ENCODE assay signal across 12 cellular contexts in genomic region chr16:87959391-87959968, GRCh38. TPM values are rescaled to one million over a fixed set of nuclear protein-coding genes. Genes with fewer than 3 reads are reported as not detected.
A peak's percentile ranks its signal among the peaks of the same experiment; 100 is the strongest.
DNase-seq lines count a peak whose midpoint lies in the region; ATAC-seq, FAIRE-seq and TF ChIP-seq lines count a peak whose summit lies in the region.
"Had no signal": no experiment of that assay in that cellular context is flagged by ENCODE, and none has a peak within 500 bp of the region (broad histone marks: within the 10 kb centered on the region; RNA-seq: fewer than 3 reads in every experiment).

No MANE protein-coding gene starts in this region.

- peaks cover 32% of the 10 kb centered on the region for H3K36me3 Mint-ChIP-seq in activated CD8-positive, alpha-beta T cell treated with anti-CD3 and anti-CD28 coated beads for 36 hours (ENCODE audit: low read depth)

- no peaks in the 10 kb centered on the region for H3K9me3 ChIP-seq in HepG2 (ENCODE audit: low read length)

- intact Hi-C loops in cardiac septum (cut with DNase I) (no loop called here), Right ventricle myocardium inferior (cut with DNase I) (no loop called here), HepG2 (cut with micrococcal nuclease; ENCODE audit: unreplicated experiment) (no loop called here)
- intact Hi-C loops in activated CD8-positive, alpha-beta T cell treated with anti-CD3 and anti-CD28 coated beads for 36 hours (cut with micrococcal nuclease) = no loop called here

- H3K4me1 Mint-ChIP-seq in activated CD8-positive, alpha-beta T cell treated with anti-CD3 and anti-CD28 coated beads for 36 hours (ENCODE audit: low read depth) = peaks cover 86% of the 10 kb centered on the region

- no peak for TF ChIP-seq CTCF in activated CD8-positive, alpha-beta T cell treated with anti-CD3 and anti-CD28 coated beads for 36 hours (IDR thresholded peaks at IDR 0.05)
- TF ChIP-seq CTCF in HepG2 (CRISPR knock-in tag; IDR thresholded peaks at IDR 0.05) (no peak), D721Med (IDR thresholded peaks at IDR 0.05; ENCODE audit: insufficient read depth, missing control alignments) (no peak)

- H3K27me3 ChIP-seq in HepG2 (ENCODE audit: control insufficient read depth in 1 of 2, insufficient read depth in 2 of 2, low read length in 2 of 2) = no peaks in the 10 kb centered on the region

- H3K27me3 Mint-ChIP-seq in activated CD8-positive, alpha-beta T cell treated with anti-CD3 and anti-CD28 coated beads for 36 hours = no peaks in the 10 kb centered on the region

- TF ChIP-seq POLR2A in HepG2 (IDR thresholded peaks at IDR 0.05; ENCODE audit: insufficient read depth in 1 of 2, low read depth in 2 of 2, low read length in 2 of 2) = no peak

- H3K4me2 ChIP-seq in HepG2 (ENCODE audit: low read depth, low read length) = no peak overlapping the region

- peaks cover 34% of the 10 kb centered on the region for H3K4me1 ChIP-seq in HepG2 (ENCODE audit: insufficient read depth, low read length)

- peak overlapping the region; percentile 67 for H3K4me3 Mint-ChIP-seq in activated CD8-positive, alpha-beta T cell treated with anti-CD3 and anti-CD28 coated beads for 36 hours

- no peak overlapping the region for H3K27ac ChIP-seq in HepG2 (ENCODE audit: extremely low read length, insufficient read depth, low read length)

- CTCF ChIA-PET in activated CD8-positive, alpha-beta T cell treated with anti-CD3 and anti-CD28 coated beads for 36 hours (lab: Charles Lee) = interaction anchor here (1.1 to 2.3 kb wide), 2 partner anchors 8 to 181 kb away, joined by 3 to 7 read pairs; partner anchors contain the start of gene BANP
- CTCF ChIA-PET in HepG2 (lab: Yijun Ruan, JAX; ENCODE audit: low intra/inter-chr PET ratio, low total read pairs) = no interaction called here

- peaks cover 6 to 17% of the 10 kb centered on the region in 2 experiments; a peak in 3 of 5 replicates for H3K36me3 ChIP-seq in HepG2 (replicated peaks in 1 of 2; ENCODE audit: control insufficient read depth in 1 of 2, insufficient read depth in 2 of 2, low read length in 2 of 2)

- BruUV-seq in HepG2 (replicated peaks; lab: Mats Ljungman, UMichigan) = no TSS peak

- in situ Hi-C loops in HepG2 (cut with HindIII; ENCODE audit: extremely low pct_ligation_motif_present, low pct_unique_long_range_greater_than_20kb) = no loop called here

- H3K79me2 ChIP-seq in HepG2 (ENCODE audit: insufficient read depth, low read length) = peaks cover 78% of the 10 kb centered on the region

- POLR2A ChIA-PET in activated CD8-positive, alpha-beta T cell treated with anti-CD3 and anti-CD28 coated beads for 36 hours (lab: Charles Lee) = interaction anchor here (1.9 kb wide), 1 partner anchor 9 kb away, joined by 7 read pairs; the partner anchor contains the start of gene BANP
- POLR2A ChIA-PET in HepG2 (lab: Yijun Ruan, JAX) = no interaction called here

- FAIRE-seq in HepG2 (lab: Jason Lieb, UNC) (no peak), D721Med (lab: Jason Lieb, UNC) (no peak)
- FAIRE-seq: GM18507 had no signal

- no peak for TF ChIP-seq EP300 in HepG2 (IDR thresholded peaks at IDR 0.05; ENCODE audit: low read depth in 2 of 2, low read length in 2 of 2)
- no peak for TF ChIP-seq EP300 in HepG2 (CRISPR knock-in tag; IDR thresholded peaks at IDR 0.05; ENCODE audit: borderline replicate concordance)

- H3K9ac ChIP-seq in HepG2 (ENCODE audit: insufficient read depth, low read depth, low read length) = no peak overlapping the region

- ATAC-seq in Right ventricle myocardium inferior (no peak), HepG2 (no peak), GM21528 (IDR thresholded peaks at IDR 0.05; ENCODE audit: low FRiP score, unreplicated experiment) (no peak)
- no peak for ATAC-seq in activated CD8-positive, alpha-beta T cell treated with anti-CD3 and anti-CD28 coated beads for 36 hours
- ATAC-seq: left colon had no signal

- no peak overlapping the region for H2AFZ ChIP-seq in HepG2 (ENCODE audit: low read length)

- no peaks in the 10 kb centered on the region for H3K9me3 Mint-ChIP-seq in activated CD8-positive, alpha-beta T cell treated with anti-CD3 and anti-CD28 coated beads for 36 hours

- peak overlapping the region; percentile 85 for H3K27ac Mint-ChIP-seq in activated CD8-positive, alpha-beta T cell treated with anti-CD3 and anti-CD28 coated beads for 36 hours

- WGBS in HepG2 (ENCODE audit: low lambda C conversion rate) = 97% methylated on average over 23 of the region's 23 CpGs

- DNase-seq in cardiac septum (ENCODE audit: low spot score) (peak; percentile 73), Right ventricle myocardium inferior (ENCODE audit: missing footprints) (no peak), HepG2 (ENCODE audit: low spot score) (no peak), D721Med (ENCODE audit: insufficient read length, low spot score) (no peak), NCI-H2196 treated with DMSO at 0.1 percent for 48 hours (lab: John Stamatoyannopoulos, UW; ENCODE audit: unreplicated experiment) (no peak), NCI-H2227 (lab: John Stamatoyannopoulos, UW; ENCODE audit: unreplicated experiment) (no peak)
- peak; percentile 37 for DNase-seq in activated CD8-positive, alpha-beta T cell treated with anti-CD3 and anti-CD28 coated beads for 36 hours
- DNase-seq: left colon, NCI-H187 had no signal

- H3K4me3 ChIP-seq in HepG2 (replicated peaks in 1 of 3; ENCODE audit: insufficient read depth in 1 of 3, low read depth in 2 of 3, low read length in 3 of 3) = no peak overlapping the region

- no peak for TF ChIP-seq RAD21 in HepG2 (CRISPR knock-in tag; IDR thresholded peaks at IDR 0.05)

- H4K20me1 ChIP-seq in HepG2 (ENCODE audit: insufficient read depth, low read length) = no peaks in the 10 kb centered on the region

TF ChIP-seq in HepG2, 621 proteins besides CTCF, POLR2A, EP300 and RAD21 (continues in another document):
- TF ChIP-seq KLF11 (CRISPR knock-in tag; IDR thresholded peaks at IDR 0.05) (no peak), AGO2 (optimal IDR thresholded peaks at IDR 0.05; ENCODE audit: low read depth, low read length) (peak; percentile 32), EED (CRISPR knock-in tag; IDR thresholded peaks at IDR 0.05) (0 out of 2 replicates have a peak, but pooled peaks have one; percentile 22)
- TF ChIP-seq, protein P1, sequence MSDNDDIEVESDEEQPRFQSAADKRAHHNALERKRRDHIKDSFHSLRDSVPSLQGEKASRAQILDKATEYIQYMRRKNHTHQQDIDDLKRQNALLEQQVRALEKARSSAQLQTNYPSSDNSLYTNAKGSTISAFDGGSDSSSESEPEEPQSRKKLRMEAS (IDR thresholded peaks at IDR 0.05) = no peak

RNA-seq across cellular contexts. Expression of gene BANP, which starts 8.2 kb away (rescaled TPM):
- total RNA-seq in cardiac septum = 18.4 TPM
- 12.8 TPM for total RNA-seq in Right ventricle myocardium inferior
- 10 to 100 TPM; 32.1 to 36.1 TPM for total RNA-seq in activated CD8-positive, alpha-beta T cell treated with anti-CD3 and anti-CD28 coated beads for 36 hours
- total RNA-seq in HepG2 (2016; rRNA removed; fragmentation: Illumina TruSeq; extraction: Trizol) = 13.0 and 20.2 TPM in 2 replicates
- 63.3 and 63.4 TPM in 2 replicates for total RNA-seq in HepG2 (2016; cell fraction: cytosol; rRNA removed; fragmentation: Illumina TruSeq; extraction: Trizol; ENCODE audit: low read depth)
- 11.2 and 21.0 TPM in 2 replicates for total RNA-seq in HepG2 (2016; cell fraction: insoluble cytoplasmic fraction; rRNA removed; fragmentation: Illumina TruSeq; extraction: Trizol)
- 26.8 and 28.3 TPM in 2 replicates for total RNA-seq in HepG2 (2016; cell fraction: membrane; rRNA removed; fragmentation: Illumina TruSeq; extraction: Trizol)
- total RNA-seq in HepG2 (2016; cell fraction: nucleus; rRNA removed; fragmentation: Illumina TruSeq; extraction: Trizol) = 25.5 and 26.4 TPM in 2 replicates
- 23.8 and 24.6 TPM in 2 replicates for polyA plus RNA-seq in HepG2 (2011; rRNA removed)
- 21.1 and 26.1 TPM in 2 replicates for polyA plus RNA-seq in HepG2 (2011; cell fraction: cytosol; rRNA removed)
- 58.9 and 72.7 TPM in 2 replicates for polyA plus RNA-seq in HepG2 (2011; cell fraction: nucleus; rRNA removed)
- polyA plus RNA-seq in HepG2 (2012) = 16.2 and 18.3 TPM in 2 replicates
- 6.1 and 6.3 TPM in 2 replicates for polyA plus RNA-seq in HepG2 (2016; cell fraction: cytosol; fragmentation: Illumina TruSeq; extraction: Trizol; ENCODE audit: low read depth)
- polyA plus RNA-seq in HepG2 (2016; cell fraction: insoluble cytoplasmic fraction; fragmentation: Illumina TruSeq; extraction: Trizol; ENCODE audit: low read depth) = 10.3 and 13.0 TPM in 2 replicates
- polyA plus RNA-seq in HepG2 (2016; cell fraction: membrane; fragmentation: Illumina TruSeq; extraction: Trizol; ENCODE audit: low read depth) = 7.4 and 8.4 TPM in 2 replicates
- 24.7 and 27.2 TPM in 2 replicates for polyA plus RNA-seq in HepG2 (2016; cell fraction: nucleus; fragmentation: Illumina TruSeq; extraction: Trizol; ENCODE audit: insufficient read depth, low read depth)
- 44.9 and 76.3 TPM in 2 replicates for polyA minus RNA-seq in HepG2 (2011; rRNA and poly(A)+ RNA removed; ENCODE audit: low replicate concordance)
- polyA minus RNA-seq in HepG2 (2011; cell fraction: cytosol; rRNA and poly(A)+ RNA removed) = 24.6 and 25.1 TPM in 2 replicates
- 76.5 and 78.6 TPM in 2 replicates for polyA minus RNA-seq in HepG2 (2011; cell fraction: nucleus; rRNA and poly(A)+ RNA removed)

RNA-seq across cellular contexts. Expression of gene CA5A, which starts 23.2 kb away (rescaled TPM):
- total RNA-seq in cardiac septum (not detected), Right ventricle myocardium inferior (not detected), HepG2 (2016; rRNA removed; fragmentation: Illumina TruSeq; extraction: Trizol) (85.7 and 106 TPM in 2 replicates)
- not detected for total RNA-seq in activated CD8-positive, alpha-beta T cell treated with anti-CD3 and anti-CD28 coated beads for 36 hours
- total RNA-seq in HepG2 (2016; cell fraction: cytosol; rRNA removed; fragmentation: Illumina TruSeq; extraction: Trizol; ENCODE audit: low read depth) = 32.7 and 37.9 TPM in 2 replicates
- 85.8 and 97.2 TPM in 2 replicates for total RNA-seq in HepG2 (2016; cell fraction: insoluble cytoplasmic fraction; rRNA removed; fragmentation: Illumina TruSeq; extraction: Trizol)
- 29.8 and 38.9 TPM in 2 replicates for total RNA-seq in HepG2 (2016; cell fraction: membrane; rRNA removed; fragmentation: Illumina TruSeq; extraction: Trizol)
- 97.3 and 115 TPM in 2 replicates for total RNA-seq in HepG2 (2016; cell fraction: nucleus; rRNA removed; fragmentation: Illumina TruSeq; extraction: Trizol)
- polyA plus RNA-seq in HepG2 (2011; rRNA removed) = 66.8 and 70.0 TPM in 2 replicates
- polyA plus RNA-seq in HepG2 (2011; cell fraction: cytosol; rRNA removed) = 69.7 and 71.1 TPM in 2 replicates
- 186 and 199 TPM in 2 replicates for polyA plus RNA-seq in HepG2 (2011; cell fraction: nucleus; rRNA removed)
- 44.2 and 48.2 TPM in 2 replicates for polyA plus RNA-seq in HepG2 (2012)
- polyA plus RNA-seq in HepG2 (2016; cell fraction: cytosol; fragmentation: Illumina TruSeq; extraction: Trizol; ENCODE audit: low read depth) = 21.5 and 23.0 TPM in 2 replicates
- 68.8 and 71.9 TPM in 2 replicates for polyA plus RNA-seq in HepG2 (2016; cell fraction: insoluble cytoplasmic fraction; fragmentation: Illumina TruSeq; extraction: Trizol; ENCODE audit: low read depth)
- polyA plus RNA-seq in HepG2 (2016; cell fraction: membrane; fragmentation: Illumina TruSeq; extraction: Trizol; ENCODE audit: low read depth) = 18.4 and 18.5 TPM in 2 replicates
- polyA plus RNA-seq in HepG2 (2016; cell fraction: nucleus; fragmentation: Illumina TruSeq; extraction: Trizol; ENCODE audit: insufficient read depth, low read depth) = 127 and 130 TPM in 2 replicates
- 132 TPM in 1 of 2 replicates, not detected in the other for polyA minus RNA-seq in HepG2 (2011; rRNA and poly(A)+ RNA removed; ENCODE audit: low replicate concordance)
- 12.6 and 15.9 TPM in 2 replicates for polyA minus RNA-seq in HepG2 (2011; cell fraction: cytosol; rRNA and poly(A)+ RNA removed)
- polyA minus RNA-seq in HepG2 (2011; cell fraction: nucleus; rRNA and poly(A)+ RNA removed) = 114 and 132 TPM in 2 replicates
- total RNA-seq: left colon had no signal
- polyA plus RNA-seq: neural cell had no signal

Comparison
In these comparisons a context has a peak if more than half of its experiments do, and no peak if none do; other contexts are left out.
1. DNase-seq: peak in cardiac septum (single experiment) and activated CD8-positive, alpha-beta T cell treated with anti-CD3 and anti-CD28 coated beads for 36 hours (single experiment); none in Right ventricle myocardium inferior (single experiment), HepG2 (single experiment), D721Med (single experiment), NCI-H2196 treated with DMSO at 0.1 percent for 48 hours (single experiment) and NCI-H2227 (single experiment).
2. RNA of gene CA5A, which starts 23.2 kb away (total RNA-seq): 29.8 to 115 TPM in HepG2; not detected in cardiac septum (single experiment), not detected in Right ventricle myocardium inferior (single experiment) and not detected in activated CD8-positive, alpha-beta T cell treated with anti-CD3 and anti-CD28 coated beads for 36 hours; every median in the first group is over 10 times any median in the second.